In the genomic region with DNA sequence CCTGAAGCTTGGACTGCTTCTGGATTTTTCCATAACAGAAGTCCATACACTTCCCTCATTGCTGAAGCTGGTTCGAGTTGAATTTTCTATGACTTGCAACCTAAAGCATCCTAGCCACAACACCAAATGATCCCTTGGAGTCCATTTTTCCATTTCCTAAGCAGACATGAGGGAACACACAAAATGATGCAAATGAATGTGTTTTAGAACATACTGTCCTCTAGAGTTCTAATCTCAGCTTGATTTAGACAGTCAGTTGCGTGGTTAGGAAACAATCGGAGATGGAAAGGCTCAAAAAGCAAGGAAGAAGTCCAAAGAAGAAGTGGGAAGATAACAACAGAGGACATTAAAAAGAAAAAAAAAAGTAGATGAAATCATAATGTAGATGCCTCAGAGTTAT, we compare ENCODE assay signal across 25 cellular contexts. TPM values are rescaled to one million over a fixed set of nuclear protein-coding genes. Genes with fewer than 3 reads are reported as not detected.
DNase-seq lines count a peak whose midpoint lies in the region; ATAC-seq and TF ChIP-seq lines count a peak whose summit lies in the region.
"Had no signal": no experiment of that assay in that cellular context is flagged by ENCODE, and none has a peak within 500 bp of the region (broad histone marks: within the 10 kb centered on the region; RNA-seq: fewer than 3 reads in every experiment).

No MANE protein-coding gene starts in this region.

- no peak for TF ChIP-seq EP300 in stomach (IDR thresholded peaks at IDR 0.05)

- no peak for TF ChIP-seq CTCF in CD4-positive, alpha-beta T cell (IDR thresholded peaks at IDR 0.05)
- no peak for TF ChIP-seq CTCF in stomach (IDR thresholded peaks at IDR 0.05)

- H3K9me3 Mint-ChIP-seq in CD4-positive, alpha-beta T cell, result no peaks in the 10 kb centered on the region
- H3K9me3 Mint-ChIP-seq in immature natural killer cell, result no peaks in the 10 kb centered on the region
- H3K9me3 Mint-ChIP-seq in activated T-cell treated with anti-CD3 and anti-CD28 coated beads, Interleukin-2, amount 50 U/mL, for 72 hours, result no peaks in the 10 kb centered on the region
- H3K9me3 Mint-ChIP-seq: nephron had no signal

- no peak overlapping the region for H3K27ac Mint-ChIP-seq in CD4-positive, alpha-beta T cell
- H3K27ac Mint-ChIP-seq in immature natural killer cell, result peak overlapping the region in 5 of 6 donors; percentile 22 to 93 (median 70)
- H3K27ac Mint-ChIP-seq in activated T-cell treated with anti-CD3 and anti-CD28 coated beads, Interleukin-2, amount 50 U/mL, for 72 hours, result no peak overlapping the region
- H3K27ac Mint-ChIP-seq: activated CD8-positive, alpha-beta T cell treated with anti-CD3 and anti-CD28 coated beads, Interleukin-2, amount 10 ng/mL, durations not matched to agents 7 days and 5 days; nephron had no signal

- peaks cover 0 to 8% (median 0%) of the 10 kb centered on the region in 4 donors for H3K36me3 ChIP-seq in stomach
- H3K36me3 ChIP-seq: cardiac muscle cell had no signal

- no peak for TF ChIP-seq POLR2A in stomach (IDR thresholded peaks at IDR 0.05)

- no peaks in the 10 kb centered on the region for H3K9me3 ChIP-seq in CD4-positive, alpha-beta T cell (ENCODE audit: control insufficient read depth, low read length)
- H3K9me3 ChIP-seq in stomach, result no peaks in the 10 kb centered on the region

- H3K36me3 Mint-ChIP-seq in CD4-positive, alpha-beta T cell (ENCODE audit: low read depth), result peaks cover 16% of the 10 kb centered on the region
- H3K36me3 Mint-ChIP-seq in immature natural killer cell, result no peaks in the 10 kb centered on the region
- no peaks in the 10 kb centered on the region for H3K36me3 Mint-ChIP-seq in activated T-cell treated with anti-CD3 and anti-CD28 coated beads, Interleukin-2, amount 50 U/mL, for 72 hours (ENCODE audit: insufficient read depth in 2 of 2)

- H3K4me3 ChIP-seq in stomach, result no peak overlapping the region
- H3K4me3 ChIP-seq: cardiac muscle cell had no signal

- peaks cover 9 to 52% (median 15%) of the 10 kb centered on the region in 4 donors for H3K4me1 ChIP-seq in stomach

- intact Hi-C loops in CD4-positive, alpha-beta T cell (cut with DNase I, micrococcal nuclease), result loop anchor here in 1 of 2 experiments (5.0 kb wide), 1 partner anchor 885 kb away; the partner anchor contains the start of gene PRKCE
- intact Hi-C loops in stomach (cut with DNase I; ENCODE audit: low total_unique reads), result no loop called here

- H3K4me1 Mint-ChIP-seq in CD4-positive, alpha-beta T cell (ENCODE audit: low read depth), result peaks cover 74% of the 10 kb centered on the region
- H3K4me1 Mint-ChIP-seq in immature natural killer cell, result peaks cover 82 to 91% of the 10 kb centered on the region in 2 donors
- H3K4me1 Mint-ChIP-seq in activated T-cell treated with anti-CD3 and anti-CD28 coated beads, Interleukin-2, amount 50 U/mL, for 72 hours (ENCODE audit: low read depth), result peaks cover 73% of the 10 kb centered on the region

- POLR2A ChIA-PET in CD4-positive, alpha-beta T cell (lab: Charles Lee), result no interaction called here

- no peaks in the 10 kb centered on the region for H3K27me3 Mint-ChIP-seq in CD4-positive, alpha-beta T cell
- peaks cover 3 to 20% (median 9%) of the 10 kb centered on the region in 3 donors for H3K27me3 Mint-ChIP-seq in immature natural killer cell (ENCODE audit: low read depth in 3 of 3)
- H3K27me3 Mint-ChIP-seq in activated T-cell treated with anti-CD3 and anti-CD28 coated beads, Interleukin-2, amount 50 U/mL, for 72 hours (ENCODE audit: low read depth), result no peaks in the 10 kb centered on the region

- H3K4me3 Mint-ChIP-seq in CD4-positive, alpha-beta T cell, result peak overlapping the region; percentile 31
- H3K4me3 Mint-ChIP-seq in immature natural killer cell, result peak overlapping the region; percentile 36 to 81 (median 75)
- H3K4me3 Mint-ChIP-seq in activated T-cell treated with anti-CD3 and anti-CD28 coated beads, Interleukin-2, amount 50 U/mL, for 72 hours, result no peak overlapping the region
- H3K4me3 Mint-ChIP-seq: activated CD8-positive, alpha-beta T cell treated with anti-CD3 and anti-CD28 coated beads, Interleukin-2, amount 10 ng/mL, durations not matched to agents 7 days and 5 days; nephron had no signal

- CTCF ChIA-PET in CD4-positive, alpha-beta T cell (lab: Charles Lee), result no interaction called here

- WGBS in stomach, 5 donors, result 91 to 94% (median 92%) methylated on average over 3 of the region's 3 CpGs

- no peak overlapping the region for H3K27ac ChIP-seq in CD4-positive, alpha-beta T cell (ENCODE audit: low read depth, low read length)
- H3K27ac ChIP-seq in stomach, result peak overlapping the region in 4 of 5 donors; percentile 19 to 62 (median 31)
- H3K27ac ChIP-seq: C4-2B, cardiac muscle cell, parathyroid adenoma had no signal

- no peak for ATAC-seq in CD4-positive, alpha-beta T cell (ENCODE audit: poor library complexity)
- ATAC-seq in activated T-cell treated with anti-CD3 and anti-CD28 coated beads, Interleukin-2, amount 50 U/mL, for 72 hours (replicated peaks in 1 of 2), result no peak
- ATAC-seq in stimulated activated naive CD8-positive, alpha-beta T cell treated with anti-CD3 and anti-CD28 coated beads, Interleukin-15, Interleukin-2, amounts not matched to agents 100 U/mL and 50 U/mL, for 24 hours, result no peak
- ATAC-seq in HG02981 (IDR thresholded peaks at IDR 0.05; ENCODE audit: unreplicated experiment), result no peak
- ATAC-seq: activated CD8-positive, alpha-beta T cell treated with anti-CD3 and anti-CD28 coated beads, Interleukin-2, amount 10 ng/mL, durations not matched to agents 7 days and 5 days; left colon; sciatic nerve; SK-N-SH treated with all-trans-retinoic acid at 6 μM for 48 hours had no signal

- DNase-seq in CD4-positive, alpha-beta T cell, result no peak
- DNase-seq in amniotic epithelial cell (ENCODE audit: low read depth) (peak; percentile 98), immature natural killer cell (no peak), stomach (no peak), activated T-cell treated with anti-CD3 and anti-CD28 coated beads for 4 hours (no peak)
- DNase-seq in activated T-cell treated with anti-CD3 and anti-CD28 coated beads, Interleukin-2, amount 50 U/mL, for 72 hours, result no peak
- DNase-seq in stimulated activated naive CD8-positive, alpha-beta T cell treated with anti-CD3 and anti-CD28 coated beads, Interleukin-15, Interleukin-2, amounts not matched to agents 100 U/mL and 50 U/mL, for 24 hours, result no peak
- DNase-seq: activated CD8-positive, alpha-beta T cell treated with anti-CD3 and anti-CD28 coated beads, Interleukin-2, amount 10 ng/mL, durations not matched to agents 7 days and 5 days; amygdala; left colon; midbrain; NCI-H1105 treated with DMSO at 0.1 percent for 48 hours; NCI-H2081; T-helper 2 cell had no signal

- H3K27me3 ChIP-seq in CD4-positive, alpha-beta T cell (ENCODE audit: control insufficient read depth, insufficient read depth, low read length), result no peaks in the 10 kb centered on the region
- no peaks in the 10 kb centered on the region for H3K27me3 ChIP-seq in stomach
- H3K27me3 ChIP-seq: cardiac muscle cell had no signal

RNA-seq across cellular contexts. Expression of gene RHOQ, which starts 4.7 kb away (rescaled TPM):
- 10 to 100 TPM; 15.1 to 16.5 TPM for total RNA-seq in CD4-positive, alpha-beta T cell
- polyA plus RNA-seq in immature natural killer cell, result 1 to 10 TPM; 4.2 to 5.3 (median 5.1) TPM
- 100 to 1,000 TPM in 1 of 5 donors, 10 to 100 TPM in 3, 1 to 10 TPM in 1; 4.9 to 102 (median 92.0) TPM for total RNA-seq in stomach
- 10 to 100 TPM; 22.4 to 48.0 (median 37.9) TPM for polyA plus RNA-seq in stomach
- 10 to 100 TPM; 25.5 to 33.7 TPM for total RNA-seq in activated T-cell treated with anti-CD3 and anti-CD28 coated beads, Interleukin-2, amount 50 U/mL, for 72 hours

RNA-seq across cellular contexts. Expression of gene ATP6V1E2, which starts 4.8 kb away (rescaled TPM):
- total RNA-seq in CD4-positive, alpha-beta T cell, result 1 to 10 TPM; 6.0 to 7.1 TPM
- polyA plus RNA-seq in immature natural killer cell (1 to 10 TPM in 2 of 3 donors, not detected in 1; 4.6 to 5.3 TPM), stomach (1 to 10 TPM; 2.0 to 4.9 (median 2.8) TPM)
- total RNA-seq in stomach, result 10 to 100 TPM in 2 of 5 donors, 1 to 10 TPM in 1, under 1 TPM in 1, not detected in 1; 0.89 to 38.2 (median 10.0) TPM
- 1 to 10 TPM; 3.2 to 5.6 TPM for total RNA-seq in activated T-cell treated with anti-CD3 and anti-CD28 coated beads, Interleukin-2, amount 50 U/mL, for 72 hours

RNA-seq across cellular contexts. Expression of gene TMEM247, which starts 58.3 kb away (rescaled TPM):
- total RNA-seq in CD4-positive, alpha-beta T cell, result not detected
- polyA plus RNA-seq in immature natural killer cell (not detected), stomach (not detected)
- not detected for total RNA-seq in stomach
- total RNA-seq in activated T-cell treated with anti-CD3 and anti-CD28 coated beads, Interleukin-2, amount 50 U/mL, for 72 hours, result not detected
- total RNA-seq: activated CD8-positive, alpha-beta T cell treated with anti-CD3 and anti-CD28 coated beads, Interleukin-2, amount 10 ng/mL, durations not matched to agents 7 days and 5 days; cardiac muscle cell; fibroblast of lung; left colon; MCF 10A; sciatic nerve; subcutaneous adipose tissue had no signal
- polyA plus RNA-seq: AG04450, cardiac muscle cell, fibroblast of lung had no signal

Comparison
In these comparisons a context has a peak if more than half of its experiments do, and no peak if none do; other contexts are left out.
1. H3K27ac Mint-ChIP-seq: peak in immature natural killer cell (5 of 6); none in CD4-positive, alpha-beta T cell (single experiment) and activated T-cell treated with anti-CD3 and anti-CD28 coated beads, Interleukin-2, amount 50 U/mL, for 72 hours (single experiment).
2. H3K4me3 Mint-ChIP-seq: peak in CD4-positive, alpha-beta T cell (single experiment) and immature natural killer cell (5 of 5); none in activated T-cell treated with anti-CD3 and anti-CD28 coated beads, Interleukin-2, amount 50 U/mL, for 72 hours (0 of 2).